11 cellular contexts compared by ENCODE assay signal in the genomic region with DNA sequence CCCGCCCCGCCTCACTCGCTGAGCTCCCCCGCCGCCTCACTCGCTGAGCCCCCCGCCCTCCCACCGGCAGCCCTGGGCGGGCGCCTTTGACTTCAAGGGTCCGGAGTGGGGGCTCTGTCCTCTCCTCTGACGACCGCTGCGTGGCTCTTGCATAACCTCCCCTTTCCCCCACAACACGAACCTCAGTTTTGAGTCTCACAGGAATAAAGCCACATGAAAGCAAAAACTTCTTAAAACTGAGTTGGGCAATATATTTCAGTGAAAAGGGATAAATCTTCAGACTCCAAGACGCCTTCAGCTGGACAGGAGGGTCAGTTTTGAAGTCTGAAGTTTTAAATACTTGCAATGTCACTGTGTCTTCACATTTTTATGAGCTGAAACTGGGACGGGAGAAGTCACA.
A peak's percentile ranks its signal among the peaks of the same experiment; 100 is the strongest.
DNase-seq lines count a peak whose midpoint lies in the region; ATAC-seq, FAIRE-seq and TF ChIP-seq lines count a peak whose summit lies in the region.
"Had no signal": no experiment of that assay in that cellular context is flagged by ENCODE, and none has a peak within 500 bp of the region (broad histone marks: within the 10 kb centered on the region; RNA-seq: fewer than 3 reads in every experiment).

No MANE protein-coding gene starts in this region.

- POLR2A ChIA-PET in activated B cell treated with CpG ODN at 0.5 μM for 24 hours (lab: Charles Lee): no interaction called here

- peaks cover 54% of the 10 kb centered on the region for H3K36me3 Mint-ChIP-seq in activated B cell treated with CpG ODN at 0.5 μM for 24 hours (ENCODE audit: low read depth)

- H3K9me3 ChIP-seq in right cardiac atrium (ENCODE audit: control insufficient read depth, low read length): no peaks in the 10 kb centered on the region
- H3K9me3 ChIP-seq: right lobe of liver had no signal

- CTCF ChIA-PET in activated B cell treated with CpG ODN at 0.5 μM for 24 hours (lab: Charles Lee): no interaction called here

- peaks cover 53% of the 10 kb centered on the region for H3K4me1 Mint-ChIP-seq in activated B cell treated with CpG ODN at 0.5 μM for 24 hours

- intact Hi-C loops in Right ventricle myocardium inferior (cut with DNase I): no loop called here
- intact Hi-C loops in cardiac septum (cut with DNase I): no loop called here
- intact Hi-C loops in activated B cell treated with CpG ODN at 0.5 μM for 24 hours (cut with micrococcal nuclease): no loop called here
- intact Hi-C loops in right cardiac atrium (cut with DNase I): no loop called here

- no peaks in the 10 kb centered on the region for H3K9me3 Mint-ChIP-seq in activated B cell treated with CpG ODN at 0.5 μM for 24 hours

- H3K4me3 Mint-ChIP-seq in activated B cell treated with CpG ODN at 0.5 μM for 24 hours: no peak overlapping the region

- no peak for TF ChIP-seq POLR2A in GM12891 (IDR thresholded peaks at IDR 0.05; ENCODE audit: low read depth, low read length)

- H3K27ac ChIP-seq in right cardiac atrium (ENCODE audit: low read length): no peak overlapping the region
- H3K27ac ChIP-seq: right lobe of liver had no signal

- ATAC-seq in Right ventricle myocardium inferior (no peak), activated B cell treated with CpG ODN at 0.5 μM for 24 hours (ENCODE audit: low read depth) (no peak), right cardiac atrium (no peak), HG02885 (IDR thresholded peaks at IDR 0.05; ENCODE audit: poor library complexity, unreplicated experiment) (no peak)
- ATAC-seq: K562, right lobe of liver had no signal

- peak overlapping the region; percentile 35 for H3K27ac Mint-ChIP-seq in activated B cell treated with CpG ODN at 0.5 μM for 24 hours

- 77% methylated on average over 14 of the region's 17 CpGs for WGBS in right cardiac atrium

- no peaks in the 10 kb centered on the region for H3K27me3 Mint-ChIP-seq in activated B cell treated with CpG ODN at 0.5 μM for 24 hours

- FAIRE-seq in GM12891 (lab: Jason Lieb, UNC): no peak
- FAIRE-seq: K562 had no signal

- H3K4me1 ChIP-seq in right cardiac atrium (ENCODE audit: control insufficient read depth, insufficient read depth, low read length): no peaks in the 10 kb centered on the region
- H3K4me1 ChIP-seq: right lobe of liver had no signal

- TF ChIP-seq CTCF in activated B cell treated with CpG ODN at 0.5 μM for 24 hours (IDR thresholded peaks at IDR 0.05): no peak

- no peak overlapping the region for H3K4me3 ChIP-seq in right cardiac atrium (ENCODE audit: low read length)
- H3K4me3 ChIP-seq: K562, right lobe of liver had no signal

- DNase-seq in Right ventricle myocardium inferior (ENCODE audit: missing footprints): peak; percentile 66
- no peak for DNase-seq in cardiac septum (ENCODE audit: low spot score)
- no peak for DNase-seq in activated B cell treated with CpG ODN at 0.5 μM for 24 hours
- peak in 2 of 3 donors; percentile 48 to 71 for DNase-seq in right cardiac atrium
- no peak for DNase-seq in GM12891 (ENCODE audit: insufficient read length, low spot score)
- no peak for DNase-seq in NK-92 (lab: John Stamatoyannopoulos, UW; ENCODE audit: unreplicated experiment)
- no peak for DNase-seq in NCI-H226
- DNase-seq: NCI-H774, right lobe of liver had no signal

- H3K27me3 ChIP-seq in right cardiac atrium (ENCODE audit: control insufficient read depth, insufficient read depth): no peaks in the 10 kb centered on the region
- H3K27me3 ChIP-seq: right lobe of liver had no signal

TF ChIP-seq in GM12891, 5 proteins besides CTCF, POLR2A, EP300 and RAD21:
- TF ChIP-seq PAX5 (IDR thresholded peaks at IDR 0.05; ENCODE audit: insufficient read depth, low read length, severe bottlenecking) (no peak), POLR2AphosphoS5 (IDR thresholded peaks at IDR 0.05; ENCODE audit: low read depth, low read length) (no peak), TAF1 (IDR thresholded peaks at IDR 0.05; ENCODE audit: low read depth, low read length) (no peak), SPI1 (IDR thresholded peaks at IDR 0.05; ENCODE audit: low read depth, low read length) (no peak), POU2F2 (IDR thresholded peaks at IDR 0.05; ENCODE audit: low read depth, low read length) (no peak)

Comparison
In these comparisons a context has a peak if more than half of its experiments do, and no peak if none do; other contexts are left out.
1. DNase-seq: peak in Right ventricle myocardium inferior (single experiment) and right cardiac atrium (2 of 3); none in cardiac septum (single experiment), activated B cell treated with CpG ODN at 0.5 μM for 24 hours (single experiment), GM12891 (single experiment), NK-92 (single experiment) and NCI-H226 (single experiment).